ENCODE assay signal across 21 cellular contexts in the genomic region with DNA sequence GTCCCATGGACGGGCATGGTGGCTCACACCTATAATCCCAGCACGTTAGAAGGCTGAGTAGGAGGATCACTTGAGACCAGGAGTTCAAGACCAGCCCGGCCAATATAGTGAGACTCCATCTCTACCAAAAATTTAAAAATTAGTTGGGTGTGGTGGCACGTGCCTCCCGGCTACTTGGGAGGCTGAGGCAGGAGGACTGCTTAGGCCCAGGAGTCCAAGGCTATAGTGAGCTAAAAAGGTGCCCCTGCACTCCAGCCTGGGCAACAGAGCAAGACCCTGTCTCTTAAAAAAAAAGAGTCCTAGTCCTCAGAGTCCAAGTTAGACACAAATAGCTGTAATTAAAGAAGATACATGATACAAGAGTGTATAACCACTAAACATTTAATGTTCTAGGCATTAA. TPM values are rescaled to one million over a fixed set of nuclear protein-coding genes. Genes with fewer than 3 reads are reported as not detected.
A peak's percentile ranks its signal among the peaks of the same experiment; 100 is the strongest.
DNase-seq lines count a peak whose midpoint lies in the region; ATAC-seq, FAIRE-seq and TF ChIP-seq lines count a peak whose summit lies in the region.
"Had no signal": no experiment of that assay in that cellular context is flagged by ENCODE, and none has a peak within 500 bp of the region (broad histone marks: within the 10 kb centered on the region; RNA-seq: fewer than 3 reads in every experiment).

No MANE protein-coding gene starts in this region.

- H3K4me3 ChIP-seq in HEK293 (ENCODE audit: low read depth, low read length) (no peak overlapping the region), K562 (no peak overlapping the region)
- H3K4me3 ChIP-seq: BLaER1, HAP-1 had no signal

- no peaks in the 10 kb centered on the region for H3K9me3 ChIP-seq in HEK293 (ENCODE audit: control insufficient read depth, insufficient read depth, low read depth, low read length)
- H3K9me3 ChIP-seq in K562 (replicated peaks; ENCODE audit: control insufficient read depth, insufficient read depth, low read depth, low read length): no peaks in the 10 kb centered on the region
- H3K9me3 ChIP-seq: Caco-2, HAP-1 had no signal

- H3K4me1 Mint-ChIP-seq in activated T-cell treated with anti-CD3 and anti-CD28 coated beads, Interleukin-2, amount 50 U/mL, for 72 hours (ENCODE audit: low read depth): peaks cover 15% of the 10 kb centered on the region

- POLR2A ChIA-PET in HEK293 (lab: Yijun Ruan, JAX) (no interaction called here), K562 (lab: Yijun Ruan, JAX) (interaction anchor here (1.2 to 1.8 kb wide), 4 partner anchors 9 to 30 kb away, joined by 3 to 6 read pairs (median 5); no protein-coding TSS in a partner anchor)

- BruUV-seq in K562 (replicated peaks; lab: Mats Ljungman, UMichigan): no TSS peak

- H2AFZ ChIP-seq in K562 (ENCODE audit: low read depth, low read length): no peak overlapping the region

- TF ChIP-seq RAD21 in K562 (CRISPR knock-in tag; conservative IDR thresholded peaks at IDR 0.05 in 1 of 2, IDR thresholded peaks at IDR 0.05 in 1 of 2): no peak

- H4K20me1 ChIP-seq in K562 (replicated peaks; ENCODE audit: control insufficient read depth, insufficient read depth, low read length): peaks cover 23% of the 10 kb centered on the region

- FAIRE-seq in K562 (lab: Jason Lieb, UNC): no peak
- FAIRE-seq: A204.1, G401.6, GM12892, H54 had no signal

- no peak overlapping the region for H3K4me2 ChIP-seq in K562 (ENCODE audit: insufficient read depth, low read length)
- H3K4me2 ChIP-seq: BLaER1 had no signal

- H3K4me1 ChIP-seq in HEK293 (ENCODE audit: control insufficient read depth, insufficient read depth, low read length) (0 out of 2 replicates have a peak, but pooled peaks cover 4% of the 10 kb centered on the region), K562 (replicated peaks in 1 of 2; ENCODE audit: control insufficient read depth in 2 of 2, insufficient read depth in 2 of 2, low read length in 2 of 2) (peaks cover 3 to 5% of the 10 kb centered on the region in 2 experiments; a peak in 2 of 5 replicates)
- H3K4me1 ChIP-seq: Caco-2 had no signal

- peaks cover 4% of the 10 kb centered on the region for H3K9me1 ChIP-seq in K562 (ENCODE audit: control insufficient read depth, insufficient read depth, low read length)

- H3K4me3 Mint-ChIP-seq in activated T-cell treated with anti-CD3 and anti-CD28 coated beads, Interleukin-2, amount 50 U/mL, for 72 hours: no peak overlapping the region
- H3K4me3 Mint-ChIP-seq: B cell; CD4-positive, CD25-positive, alpha-beta regulatory T cell; CD8-positive, alpha-beta T cell had no signal

- TF ChIP-seq POLR2A in K562 (conservative IDR thresholded peaks at IDR 0.05): no peak

- H3K27ac ChIP-seq in HEK293 (ENCODE audit: extremely low read depth, low read depth, low read length): no peak overlapping the region
- no peak overlapping the region for H3K27ac ChIP-seq in K562 (ENCODE audit: extremely low read depth, low read depth, low read length)
- H3K27ac ChIP-seq: 22Rv1, BLaER1, C4-2B had no signal

- TF ChIP-seq CTCF in HEK293 (tag by site-specific recombination; IDR thresholded peaks at IDR 0.05) (no peak), K562 (IDR thresholded peaks at IDR 0.05 in 2 of 3, conservative IDR thresholded peaks at IDR 0.05 in 1 of 3; ENCODE audit: insufficient read depth in 2 of 3, low read depth in 1 of 3, low read length in 3 of 3) (no peak)

- DNase-seq in activated T-cell treated with anti-CD3 and anti-CD28 coated beads, Interleukin-2, amount 50 U/mL, for 72 hours: no peak
- DNase-seq in activated T-cell treated with anti-CD3 and anti-CD28 coated beads, Interleukin-2, amount 50 U/mL, for 1 hour: no peak
- DNase-seq in K562 (ENCODE audit: extremely low read depth in 1 of 4, low spot score in 3 of 4) (no peak), SKM-1 treated with dmso at 0.1 percent for 144 hours (lab: John Stamatoyannopoulos, UW; ENCODE audit: unreplicated experiment) (no peak), NCI-H774 (lab: John Stamatoyannopoulos, UW) (no peak)
- DNase-seq: Caco-2; CD4-positive, CD25-positive, alpha-beta regulatory T cell; CD8-positive, alpha-beta T cell; DMS153; DND-41; GOT3 had no signal

- in situ Hi-C loops in K562 (cut with MboI): no loop called here

- no peaks in the 10 kb centered on the region for H3K27me3 Mint-ChIP-seq in activated T-cell treated with anti-CD3 and anti-CD28 coated beads, Interleukin-2, amount 50 U/mL, for 72 hours (ENCODE audit: low read depth)
- H3K27me3 Mint-ChIP-seq: B cell; CD4-positive, CD25-positive, alpha-beta regulatory T cell had no signal

- H3K27me3 ChIP-seq in K562 (ENCODE audit: control insufficient read depth in 2 of 2, insufficient read depth in 2 of 2, low read length in 2 of 2): no peaks in the 10 kb centered on the region
- H3K27me3 ChIP-seq: BLaER1 had no signal

- H3K36me3 Mint-ChIP-seq in activated T-cell treated with anti-CD3 and anti-CD28 coated beads, Interleukin-2, amount 50 U/mL, for 72 hours (ENCODE audit: insufficient read depth in 2 of 2): peaks cover 5 to 6% of the 10 kb centered on the region in 2 donors

- no peaks in the 10 kb centered on the region for H3K9me3 Mint-ChIP-seq in activated T-cell treated with anti-CD3 and anti-CD28 coated beads, Interleukin-2, amount 50 U/mL, for 72 hours
- H3K9me3 Mint-ChIP-seq: CD8-positive, alpha-beta T cell had no signal

- intact Hi-C loops in K562 (cut with micrococcal nuclease): no loop called here

- WGBS in K562 (ENCODE audit: insufficient coverage, low coverage, missing lambda C conversion rate): 83% methylated on average over 5 of the region's 5 CpGs

- peaks cover 96% of the 10 kb centered on the region for H3K79me2 ChIP-seq in K562 (ENCODE audit: control insufficient read depth, insufficient read depth, low read length)

- H3K36me3 ChIP-seq in HEK293 (ENCODE audit: control insufficient read depth in 2 of 2, insufficient read depth in 1 of 2, low read length in 2 of 2) (peaks cover 4 to 6% of the 10 kb centered on the region in 2 experiments; a peak in 2 of 3 replicates), K562 (ENCODE audit: control insufficient read depth, insufficient read depth, low read length) (peaks cover 64% of the 10 kb centered on the region)

- H3K9ac ChIP-seq in K562 (ENCODE audit: insufficient read depth in 1 of 2, low read depth in 2 of 2, low read length in 2 of 2): no peak overlapping the region
- H3K9ac ChIP-seq: BLaER1 had no signal

- ATAC-seq in activated T-cell treated with anti-CD3 and anti-CD28 coated beads, Interleukin-2, amount 50 U/mL, for 72 hours (replicated peaks in 1 of 2): no peak
- no peak for ATAC-seq in K562
- ATAC-seq: CD8-positive, alpha-beta T cell had no signal

- peak overlapping the region; percentile 71 for H3K27ac Mint-ChIP-seq in activated T-cell treated with anti-CD3 and anti-CD28 coated beads, Interleukin-2, amount 50 U/mL, for 72 hours
- H3K27ac Mint-ChIP-seq: B cell; CD8-positive, alpha-beta T cell had no signal

- no peak for TF ChIP-seq EP300 in K562 (IDR thresholded peaks at IDR 0.05; ENCODE audit: low read length)

- CTCF ChIA-PET in HEK293 (lab: Yijun Ruan, JAX) (interaction anchor here (0.6 to 1.9 kb wide), 2 partner anchors 39 to 796 kb away, joined by 3 to 5 read pairs; no protein-coding TSS in a partner anchor), K562 (lab: Yijun Ruan, JAX; ENCODE audit: low intra/inter-chr PET ratio) (no interaction called here)

TF ChIP-seq in K562, 482 proteins besides CTCF, POLR2A, EP300 and RAD21:
- TF ChIP-seq SMAD3 (CRISPR knock-in tag; conservative IDR thresholded peaks at IDR 0.05) (no peak), ZNF121 (CRISPR knock-in tag; conservative IDR thresholded peaks at IDR 0.05) (peak; percentile 89)

RNA-seq across cellular contexts. Expression of a gene that starts 20.1 kb away (rescaled TPM):
- 10 to 100 TPM; 20.5 to 22.6 TPM for total RNA-seq in activated T-cell treated with anti-CD3 and anti-CD28 coated beads, Interleukin-2, amount 50 U/mL, for 72 hours
- 76.0 and 139 TPM in 2 replicates for total RNA-seq in K562 (2011; cell fraction: chromatin; rRNA removed; ENCODE audit: low replicate concordance)
- 71.9 and 78.4 TPM in 2 replicates for total RNA-seq in K562 (2011; cell fraction: nucleolus; rRNA removed)
- 85.4 and 109 TPM in 2 replicates for total RNA-seq in K562 (2011; cell fraction: nucleoplasm; rRNA removed)
- total RNA-seq in K562 (2014; rRNA removed) (67.5 and 71.3 TPM in 2 replicates), K562 (2014; rRNA removed; fragmentation: Illumina TruSeq; extraction: Trizol) (84.0 and 103 TPM in 2 replicates), K562 (2015; rRNA removed; fragmentation: Illumina TruSeq; extraction: Trizol) (66.7 and 67.6 TPM in 2 replicates), K562 (2021) (57.5 and 58.4 TPM in 2 replicates)
- polyA plus RNA-seq in K562 (2011; rRNA removed) (87.3 and 88.3 TPM in 2 replicates), K562 (2014; fragmentation: Illumina TruSeq; extraction: Trizol) (75.1 and 76.5 TPM in 2 replicates), K562 (2014; fragmentation: Nextera tagmentation; extraction: Ambion mirVana) (10 to 100 TPM; 27.9 to 58.3 TPM), K562 (2014; rRNA removed) (66.4 and 72.1 TPM in 2 replicates)
- 24.8 and 44.1 TPM in 2 replicates for polyA plus RNA-seq in K562 (2011; cell fraction: cytosol; rRNA removed)
- polyA plus RNA-seq in K562 (2011; cell fraction: nucleus; rRNA removed): 69.2 and 92.0 TPM in 2 replicates
- 45.6 and 47.5 TPM in 2 replicates for polyA plus RNA-seq in K562 (2012)
- 103 and 116 TPM in 2 replicates for polyA minus RNA-seq in K562 (2011; rRNA and poly(A)+ RNA removed)
- polyA minus RNA-seq in K562 (2011; cell fraction: cytosol; rRNA and poly(A)+ RNA removed): 36.2 and 48.7 TPM in 2 replicates
- 78.8 and 98.3 TPM in 2 replicates for polyA minus RNA-seq in K562 (2011; cell fraction: nucleus; rRNA and poly(A)+ RNA removed)

RNA-seq across cellular contexts. Expression of a gene that starts 38.5 kb away (rescaled TPM):
- under 1 TPM; 0.30 to 0.70 TPM for total RNA-seq in activated T-cell treated with anti-CD3 and anti-CD28 coated beads, Interleukin-2, amount 50 U/mL, for 72 hours
- 17.1 and 25.1 TPM in 2 replicates for total RNA-seq in K562 (2011; cell fraction: chromatin; rRNA removed; ENCODE audit: low replicate concordance)
- total RNA-seq in K562 (2011; cell fraction: nucleolus; rRNA removed): 30.7 and 32.6 TPM in 2 replicates
- total RNA-seq in K562 (2011; cell fraction: nucleoplasm; rRNA removed): 27.3 and 29.5 TPM in 2 replicates
- 18.8 and 22.5 TPM in 2 replicates for total RNA-seq in K562 (2014; rRNA removed)
- 12.8 and 13.2 TPM in 2 replicates for total RNA-seq in K562 (2014; rRNA removed; fragmentation: Illumina TruSeq; extraction: Trizol)
- total RNA-seq in K562 (2015; rRNA removed; fragmentation: Illumina TruSeq; extraction: Trizol): 3.8 and 4.3 TPM in 2 replicates
- 19.7 and 22.0 TPM in 2 replicates for total RNA-seq in K562 (2021)
- 11.2 and 14.9 TPM in 2 replicates for polyA plus RNA-seq in K562 (2011; rRNA removed)
- 12.4 and 15.8 TPM in 2 replicates for polyA plus RNA-seq in K562 (2011; cell fraction: cytosol; rRNA removed)
- polyA plus RNA-seq in K562 (2011; cell fraction: nucleus; rRNA removed): 12.3 and 20.0 TPM in 2 replicates
- polyA plus RNA-seq in K562 (2012): 6.2 and 30.6 TPM in 2 replicates
- polyA plus RNA-seq in K562 (2014; fragmentation: Illumina TruSeq; extraction: Trizol): 14.7 and 15.4 TPM in 2 replicates
- polyA plus RNA-seq in K562 (2014; fragmentation: Nextera tagmentation; extraction: Ambion mirVana): 1 to 10 TPM; 3.5 to 4.0 TPM
- polyA plus RNA-seq in K562 (2014; rRNA removed): 17.1 and 18.2 TPM in 2 replicates
- 12.1 and 17.8 TPM in 2 replicates for polyA minus RNA-seq in K562 (2011; rRNA and poly(A)+ RNA removed)
- 6.6 and 8.7 TPM in 2 replicates for polyA minus RNA-seq in K562 (2011; cell fraction: cytosol; rRNA and poly(A)+ RNA removed)
- 15.6 and 34.1 TPM in 2 replicates for polyA minus RNA-seq in K562 (2011; cell fraction: nucleus; rRNA and poly(A)+ RNA removed)
- total RNA-seq: CD4-positive, CD25-positive, alpha-beta regulatory T cell had no signal
